Comparison of ENCODE assay signal across 30 cellular contexts in genomic region chr14:24150993-24151392, GRCh38.
"Had no signal": no experiment of that assay in that cellular context is flagged by ENCODE, and none has a peak within 500 bp of the region (broad histone marks: within the 10 kb centered on the region; RNA-seq: fewer than 3 reads in every experiment).

No MANE protein-coding gene starts in this region.

- H3K27ac Mint-ChIP-seq: activated B cell treated with CpG ODN at 0.5 μM for 24 hours; activated naive CD4-positive, alpha-beta T cell treated with anti-CD3 and anti-CD28 coated beads, Interleukin-2, amount 50 U/mL, for 24 hours; activated T-helper 17 cell treated with anti-CD3 and anti-CD28 coated beads, Interleukin-2, amount 50 U/mL, for 72 hours had no signal

- H3K27me3 Mint-ChIP-seq: activated B cell treated with CpG ODN at 0.5 μM for 24 hours; activated CD8-positive, alpha-beta T cell treated with anti-CD3 and anti-CD28 coated beads for 36 hours; activated naive CD4-positive, alpha-beta T cell treated with anti-CD3 and anti-CD28 coated beads, Interleukin-2, amount 50 U/mL, for 24 hours; activated T-helper 17 cell treated with anti-CD3 and anti-CD28 coated beads, Interleukin-2, amount 50 U/mL, for 72 hours had no signal

- H3K27ac ChIP-seq: VCaP had no signal

- ATAC-seq: activated CD8-positive, alpha-beta T cell treated with anti-CD3 and anti-CD28 coated beads for 36 hours; activated T-helper 17 cell treated with anti-CD3 and anti-CD28 coated beads, Interleukin-2, amount 50 U/mL, for 72 hours; PC-3 had no signal

- H3K4me3 Mint-ChIP-seq: activated B cell treated with CpG ODN at 0.5 μM for 24 hours; activated CD8-positive, alpha-beta T cell treated with anti-CD3 and anti-CD28 coated beads for 36 hours; activated T-helper 17 cell treated with anti-CD3 and anti-CD28 coated beads, Interleukin-2, amount 50 U/mL, for 72 hours had no signal

- H3K9me3 Mint-ChIP-seq: activated B cell treated with CpG ODN at 0.5 μM for 24 hours; activated CD8-positive, alpha-beta T cell treated with anti-CD3 and anti-CD28 coated beads for 36 hours; activated naive CD4-positive, alpha-beta T cell treated with anti-CD3 and anti-CD28 coated beads, Interleukin-2, amount 50 U/mL, for 24 hours; activated T-helper 17 cell treated with anti-CD3 and anti-CD28 coated beads, Interleukin-2, amount 50 U/mL, for 72 hours had no signal

- DNase-seq: activated B cell treated with CpG ODN at 0.5 μM for 24 hours; activated CD4-positive, alpha-beta T cell treated with anti-CD3 and anti-CD28 coated beads for 48 hours; activated CD4-positive, alpha-beta T cell treated with anti-CD3 and anti-CD28 coated beads, Interleukin-2, amount 50 U/mL, for 4 hours; activated CD4-positive, CD25-positive, alpha-beta regulatory T cell treated with anti-CD3 and anti-CD28 coated beads, Interleukin-2, amount 50 U/mL, for 72 hours; activated CD8-positive, alpha-beta T cell treated with anti-CD3 and anti-CD28 coated beads for 36 hours; activated gamma-delta T cell; activated naive CD4-positive, alpha-beta T cell treated with Interleukin-2 at 50 U/mL for 16 hours; activated T-cell treated with anti-CD3 and anti-CD28 coated beads, Interleukin-2, amount 50 U/mL, for 48 hours; anterior cingulate cortex; caudate nucleus; cerebellar nuclear complex; KBM-7; NCI-H1105; NCI-H1436; NCI-H1694; NCI-H1930; NCI-H2081 treated with DMSO at 0.1 percent for 48 hours; NCI-H226; NCI-H526; NCI-H748 treated with DMSO at 0.1 percent for 48 hours; NK-92 treated with Interleukin-12 subunit alpha and Interleukin-12 subunit beta, amount 100 ng/mL, for 24 hours; PC-3; Right ventricle myocardium superior; SW 1271; T-helper 1 cell; T-helper 2 cell; T-helper 9 cell had no signal
